In the genomic region with DNA sequence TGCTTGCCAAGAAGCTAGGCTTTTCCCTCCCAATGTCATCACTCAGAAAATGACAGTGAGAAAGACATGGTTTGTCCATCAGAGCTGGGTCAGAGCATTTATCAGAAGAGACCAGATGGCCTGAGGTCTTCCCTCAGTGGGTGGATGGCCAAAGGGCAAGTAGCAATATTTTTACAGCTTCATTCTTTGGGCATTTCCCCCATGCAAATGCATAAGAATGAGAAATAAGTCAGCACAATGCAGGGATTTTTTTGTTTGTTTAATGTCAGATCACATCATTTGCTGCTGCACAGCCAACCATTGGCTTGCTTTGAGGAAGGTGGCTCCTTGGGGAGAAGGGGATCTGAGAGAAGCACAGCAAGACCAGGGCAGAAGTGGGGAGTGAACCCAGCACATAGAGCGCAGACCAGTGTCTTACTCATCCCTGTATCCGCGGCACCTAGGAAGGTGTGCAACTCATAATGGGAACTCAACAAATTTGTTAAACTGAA, we compare ENCODE assay signal across 13 cellular contexts.
DNase-seq lines count a peak whose midpoint lies in the region; ATAC-seq and TF ChIP-seq lines count a peak whose summit lies in the region.
"Had no signal": no experiment of that assay in that cellular context is flagged by ENCODE, and none has a peak within 500 bp of the region (broad histone marks: within the 10 kb centered on the region; RNA-seq: fewer than 3 reads in every experiment).

No MANE protein-coding gene starts in this region.

- H3K4me1 Mint-ChIP-seq in activated B cell treated with CpG ODN at 0.5 μM for 24 hours, result peaks cover 4% of the 10 kb centered on the region

- peaks cover 3% of the 10 kb centered on the region for H3K36me3 Mint-ChIP-seq in activated B cell treated with CpG ODN at 0.5 μM for 24 hours (ENCODE audit: low read depth)

- no peaks in the 10 kb centered on the region for H3K27me3 Mint-ChIP-seq in activated B cell treated with CpG ODN at 0.5 μM for 24 hours

- no peak for TF ChIP-seq CTCF in activated B cell treated with CpG ODN at 0.5 μM for 24 hours (IDR thresholded peaks at IDR 0.05)

- intact Hi-C loops in activated B cell treated with CpG ODN at 0.5 μM for 24 hours (cut with micrococcal nuclease), result no loop called here

- POLR2A ChIA-PET in activated B cell treated with CpG ODN at 0.5 μM for 24 hours (lab: Charles Lee), result no interaction called here

- no peak overlapping the region for H3K27ac Mint-ChIP-seq in activated B cell treated with CpG ODN at 0.5 μM for 24 hours
- H3K27ac Mint-ChIP-seq: natural killer cell had no signal

- no peak for DNase-seq in activated B cell treated with CpG ODN at 0.5 μM for 24 hours
- DNase-seq in activated CD4-positive, CD25-positive, alpha-beta regulatory T cell treated with anti-CD3 and anti-CD28 coated beads, Interleukin-2, amount 50 U/mL, for 72 hours, result no peak
- DNase-seq in C1 segment of cervical spinal cord (lab: John Stamatoyannopoulos, UW), result no peak
- no peak for DNase-seq in activated CD4-positive, alpha-beta T cell treated with anti-CD3 and anti-CD28 coated beads, Interleukin-2, amount 50 U/mL, for 1 hour
- DNase-seq: KBM-7, natural killer cell, NCI-H2107, T-helper 9 cell had no signal

- ATAC-seq in GM18861 (IDR thresholded peaks at IDR 0.05; ENCODE audit: unreplicated experiment) (peak; percentile 41), GM21515 (IDR thresholded peaks at IDR 0.05; ENCODE audit: unreplicated experiment) (peak; percentile 77), HG03045 (IDR thresholded peaks at IDR 0.05; ENCODE audit: unreplicated experiment) (peak; percentile 91), activated B cell treated with CpG ODN at 0.5 μM for 24 hours (ENCODE audit: low read depth) (peak; percentile 10), HG03175 (IDR thresholded peaks at IDR 0.05; ENCODE audit: unreplicated experiment) (no peak)
- ATAC-seq: HCT116, natural killer cell had no signal

- no peaks in the 10 kb centered on the region for H3K9me3 Mint-ChIP-seq in activated B cell treated with CpG ODN at 0.5 μM for 24 hours

- CTCF ChIA-PET in activated B cell treated with CpG ODN at 0.5 μM for 24 hours (lab: Charles Lee), result no interaction called here

- no peak overlapping the region for H3K4me3 Mint-ChIP-seq in activated B cell treated with CpG ODN at 0.5 μM for 24 hours
- H3K4me3 Mint-ChIP-seq: natural killer cell had no signal
